ENCODE assay signal across 24 cellular contexts in the genomic region with DNA sequence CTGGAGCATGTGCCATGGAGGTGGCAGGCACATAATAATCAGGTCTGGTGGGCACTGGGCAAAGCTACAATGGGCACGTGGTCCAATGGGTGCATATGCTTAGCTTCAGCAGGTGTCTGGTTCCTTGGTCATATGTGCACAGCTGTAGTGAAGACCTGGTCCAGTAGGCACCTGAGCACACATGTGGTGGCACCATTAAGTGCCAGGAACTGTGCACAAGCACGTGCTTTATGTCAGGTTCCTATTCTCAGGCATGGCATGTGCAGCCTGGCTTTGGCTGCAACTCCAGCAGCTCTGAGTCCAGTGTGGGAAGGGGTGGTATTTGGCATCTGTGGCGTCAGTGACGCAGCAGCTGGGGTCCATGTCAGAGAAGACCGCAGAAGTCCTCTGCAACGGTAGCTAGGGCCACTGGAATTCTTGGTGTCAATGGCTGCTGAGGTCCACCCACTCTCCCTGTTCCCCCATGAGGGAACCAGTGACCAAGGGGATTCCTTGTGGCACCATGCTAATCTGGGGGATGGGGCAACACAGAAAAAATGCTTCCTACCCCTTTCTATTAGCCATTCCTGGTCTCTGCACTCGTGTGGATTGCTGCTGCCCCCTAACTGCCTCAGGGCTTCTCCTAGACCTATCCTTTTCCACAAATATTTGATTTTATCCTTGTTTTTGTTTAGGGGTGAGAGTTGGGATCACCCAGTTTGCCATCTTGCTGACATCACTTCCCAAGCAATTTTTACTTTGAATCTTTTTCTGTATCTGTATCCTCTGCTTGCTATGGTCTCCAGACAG.
"Had no signal": no experiment of that assay in that cellular context is flagged by ENCODE, and none has a peak within 500 bp of the region (broad histone marks: within the 10 kb centered on the region; RNA-seq: fewer than 3 reads in every experiment).

No MANE protein-coding gene starts in this region.

- H3K27me3 ChIP-seq: breast epithelium, MG63, Peyer's patch, SJSA1 had no signal

- H3K4me3 ChIP-seq: breast epithelium, MG63, Peyer's patch, SJSA1 had no signal

- ATAC-seq: activated CD8-positive, alpha-beta memory T cell treated with anti-CD3 and anti-CD28 coated beads, Interleukin-2, amount 10 ng/mL, durations not matched to agents 7 days and 5 days; SK-N-SH treated with all-trans-retinoic acid at 6 μM for 48 hours had no signal

- H3K9me3 ChIP-seq: breast epithelium, MG63, Peyer's patch, SJSA1 had no signal

- H3K4me1 ChIP-seq: breast epithelium, Peyer's patch, SJSA1 had no signal

- H3K36me3 ChIP-seq: breast epithelium, MG63, Peyer's patch, SJSA1 had no signal

- H3K27ac ChIP-seq: breast epithelium, Peyer's patch, SJSA1 had no signal

- DNase-seq: activated CD4-positive, alpha-beta T cell treated with anti-CD3 and anti-CD28 coated beads for 48 hours; activated CD4-positive, alpha-beta T cell treated with anti-CD3 and anti-CD28 coated beads, Interleukin-2, amount 50 U/mL, for 48 hours; activated CD4-positive, CD25-positive, alpha-beta regulatory T cell treated with anti-CD3 and anti-CD28 coated beads, Interleukin-2, amount 50 U/mL, for 72 hours; activated CD8-positive, alpha-beta memory T cell treated with anti-CD3 and anti-CD28 coated beads, Interleukin-2, amount 10 ng/mL, durations not matched to agents 7 days and 5 days; activated effector memory CD4-positive, alpha-beta T cell treated with Interleukin-2 at 50 U/mL for 16 hours; activated naive CD4-positive, alpha-beta T cell; activated T-cell treated with anti-CD3 and anti-CD28 coated beads, Interleukin-2, amount 50 U/mL, for 24 hours; aorta; caudate nucleus; MG63; NCI-H1105; NCI-H1436 treated with DMSO at 0.1 percent for 48 hours; NCI-H2029; NCI-H2107; NCI-H345; NCI-H510A treated with DMSO at 0.1 percent for 48 hours; NCI-H69; NK-92 treated with Interleukin-12 subunit alpha and Interleukin-12 subunit beta, amount 100 ng/mL, for 24 hours; SHP77; SW 1271 had no signal
